In genomic region chrX:20515841-20516461, GRCh38 we compare ENCODE assay signal across 8 cellular contexts.
DNase-seq lines count a peak whose midpoint lies in the region; ATAC-seq and FAIRE-seq lines count a peak whose summit lies in the region.

No MANE protein-coding gene starts in this region.

- ATAC-seq in HG02884 (IDR thresholded peaks at IDR 0.05; ENCODE audit: unreplicated experiment) = peak; percentile 97

- FAIRE-seq in colon (lab: Jason Lieb, UNC) = peak; percentile 84

- no peak overlapping the region for H3K4me3 ChIP-seq in skeletal muscle cell (ENCODE audit: low read depth, low read length)

- peak; percentile 35 for DNase-seq in stimulated activated CD4-positive, alpha-beta T cell treated with anti-CD3 and anti-CD28 coated beads, Interleukin-15, amount 100 ng/mL, for 24 hours
- no peak for DNase-seq in stimulated activated CD4-positive, alpha-beta T cell treated with anti-CD3 and anti-CD28 coated beads, Interleukin-12 subunit alpha, Interleukin-12 subunit beta, amount 100 ng/mL, for 4 hours
- peak; percentile 71 for DNase-seq in NOMO-1 treated with dmso at 0.1 percent for 144 hours (lab: John Stamatoyannopoulos, UW; ENCODE audit: unreplicated experiment)
- peak; percentile 62 for DNase-seq in skeletal muscle cell (ENCODE audit: low read depth)
- no peak for DNase-seq in effector CD4-positive, alpha-beta T cell
- no peak for DNase-seq in NCI-H2227 (lab: John Stamatoyannopoulos, UW; ENCODE audit: unreplicated experiment)

Comparison
In these comparisons a context has a peak if more than half of its experiments do, and no peak if none do; other contexts are left out.
1. DNase-seq: peak in stimulated activated CD4-positive, alpha-beta T cell treated with anti-CD3 and anti-CD28 coated beads, Interleukin-15, amount 100 ng/mL, for 24 hours (single experiment), NOMO-1 treated with dmso at 0.1 percent for 144 hours (single experiment) and skeletal muscle cell (single experiment); none in stimulated activated CD4-positive, alpha-beta T cell treated with anti-CD3 and anti-CD28 coated beads, Interleukin-12 subunit alpha, Interleukin-12 subunit beta, amount 100 ng/mL, for 4 hours (single experiment), effector CD4-positive, alpha-beta T cell (single experiment) and NCI-H2227 (single experiment).